Comparison of ENCODE assay signal across 19 cellular contexts in genomic region chr17:35519442-35519841, GRCh38. TPM values are rescaled to one million over a fixed set of nuclear protein-coding genes. Genes with fewer than 3 reads are reported as not detected.
DNase-seq lines count a peak whose midpoint lies in the region; ATAC-seq and TF ChIP-seq lines count a peak whose summit lies in the region.
"Had no signal": no experiment of that assay in that cellular context is flagged by ENCODE, and none has a peak within 500 bp of the region (broad histone marks: within the 10 kb centered on the region; RNA-seq: fewer than 3 reads in every experiment).

No MANE protein-coding gene starts in this region.

- no peak for ATAC-seq in natural killer cell
- ATAC-seq: left cardiac atrium, sciatic nerve had no signal

- no peak for TF ChIP-seq CTCF in natural killer cell (IDR thresholded peaks at IDR 0.05)

- peaks cover 85% of the 10 kb centered on the region for H3K36me3 Mint-ChIP-seq in activated naive CD4-positive, alpha-beta T cell treated with anti-CD3 and anti-CD28 coated beads, Interleukin-2, amount 10 ng/mL, durations not matched to agents 7 days and 5 days
- H3K36me3 Mint-ChIP-seq in activated T-helper 2 cell treated with anti-CD3 and anti-CD28 coated beads, Interferon-gamma antibody, Interleukin-2, Interleukin-4, amounts not matched to agents 10 μg/mL and 5 μg/mL and 100 μg/mL, durations not matched to agents 14 hours and 24 hours and 36 hours (ENCODE audit: low read depth): peaks cover 83% of the 10 kb centered on the region
- peaks cover 8% of the 10 kb centered on the region for H3K36me3 Mint-ChIP-seq in natural killer cell

- no peaks in the 10 kb centered on the region for H3K9me3 Mint-ChIP-seq in activated naive CD4-positive, alpha-beta T cell treated with anti-CD3 and anti-CD28 coated beads, Interleukin-2, amount 10 ng/mL, durations not matched to agents 7 days and 5 days
- no peaks in the 10 kb centered on the region for H3K9me3 Mint-ChIP-seq in activated T-helper 2 cell treated with anti-CD3 and anti-CD28 coated beads, Interferon-gamma antibody, Interleukin-2, Interleukin-4, amounts not matched to agents 10 μg/mL and 5 μg/mL and 100 μg/mL, durations not matched to agents 14 hours and 24 hours and 36 hours
- H3K9me3 Mint-ChIP-seq in natural killer cell: no peaks in the 10 kb centered on the region

- H3K27me3 Mint-ChIP-seq in activated naive CD4-positive, alpha-beta T cell treated with anti-CD3 and anti-CD28 coated beads, Interleukin-2, amount 10 ng/mL, durations not matched to agents 7 days and 5 days: no peaks in the 10 kb centered on the region
- H3K27me3 Mint-ChIP-seq in activated T-helper 2 cell treated with anti-CD3 and anti-CD28 coated beads, Interferon-gamma antibody, Interleukin-2, Interleukin-4, amounts not matched to agents 10 μg/mL and 5 μg/mL and 100 μg/mL, durations not matched to agents 14 hours and 24 hours and 36 hours (ENCODE audit: low read depth): no peaks in the 10 kb centered on the region
- H3K27me3 Mint-ChIP-seq in natural killer cell (ENCODE audit: low read depth in 2 of 2): no peaks in the 10 kb centered on the region

- H3K4me1 Mint-ChIP-seq in activated naive CD4-positive, alpha-beta T cell treated with anti-CD3 and anti-CD28 coated beads, Interleukin-2, amount 10 ng/mL, durations not matched to agents 7 days and 5 days: peaks cover 94% of the 10 kb centered on the region
- H3K4me1 Mint-ChIP-seq in activated T-helper 2 cell treated with anti-CD3 and anti-CD28 coated beads, Interferon-gamma antibody, Interleukin-2, Interleukin-4, amounts not matched to agents 10 μg/mL and 5 μg/mL and 100 μg/mL, durations not matched to agents 14 hours and 24 hours and 36 hours (ENCODE audit: low read depth): peaks cover 74% of the 10 kb centered on the region
- peaks cover 96 to 99% of the 10 kb centered on the region in 2 donors for H3K4me1 Mint-ChIP-seq in natural killer cell

- peak overlapping the region; percentile 77 for H3K27ac Mint-ChIP-seq in activated naive CD4-positive, alpha-beta T cell treated with anti-CD3 and anti-CD28 coated beads, Interleukin-2, amount 10 ng/mL, durations not matched to agents 7 days and 5 days
- H3K27ac Mint-ChIP-seq in activated T-helper 2 cell treated with anti-CD3 and anti-CD28 coated beads, Interferon-gamma antibody, Interleukin-2, Interleukin-4, amounts not matched to agents 10 μg/mL and 5 μg/mL and 100 μg/mL, durations not matched to agents 14 hours and 24 hours and 36 hours: peak overlapping the region; percentile 51
- peak overlapping the region; percentile 88 to 95 for H3K27ac Mint-ChIP-seq in natural killer cell

- no peak for DNase-seq in activated naive CD4-positive, alpha-beta T cell treated with anti-CD3 and anti-CD28 coated beads, Interleukin-2, amount 10 ng/mL, durations not matched to agents 7 days and 5 days
- no peak for DNase-seq in activated naive CD4-positive, alpha-beta T cell treated with anti-CD3 and anti-CD28 coated beads, Interleukin-2, amount 50 U/mL, for 16 hours
- DNase-seq in HT-29 (ENCODE audit: low spot score) (peak; percentile 79), natural killer cell (no peak), nucleus accumbens (lab: John Stamatoyannopoulos, UW) (no peak)
- no peak for DNase-seq in activated T-helper 2 cell treated with anti-CD3 and anti-CD28 coated beads, Interferon-gamma antibody, Interleukin-2, Interleukin-4, amounts not matched to agents 10 μg/mL and 5 μg/mL and 100 μg/mL, durations not matched to agents 14 hours and 24 hours and 36 hours (ENCODE audit: low spot score)
- DNase-seq in activated effector memory CD4-positive, alpha-beta T cell treated with anti-CD3 and anti-CD28 coated beads, Interleukin-2, amount 50 U/mL, for 16 hours: no peak
- DNase-seq: activated CD4-positive, CD25-positive, alpha-beta regulatory T cell treated with anti-CD3 and anti-CD28 coated beads, Interleukin-2, amount 50 U/mL, for 72 hours; anterior cingulate cortex; left cardiac atrium; NCI-H1436 treated with DMSO at 0.1 percent for 48 hours; NCI-H446; Right ventricle myocardium superior; substantia nigra had no signal

- CTCF ChIA-PET in activated naive CD4-positive, alpha-beta T cell treated with anti-CD3 and anti-CD28 coated beads, Interleukin-2, amount 10 ng/mL, durations not matched to agents 7 days and 5 days (lab: Charles Lee): no interaction called here

- intact Hi-C loops in activated T-helper 2 cell treated with anti-CD3 and anti-CD28 coated beads, Interferon-gamma antibody, Interleukin-2, Interleukin-4, amounts not matched to agents 10 μg/mL and 5 μg/mL and 100 μg/mL, durations not matched to agents 14 hours and 24 hours and 36 hours (cut with micrococcal nuclease): no loop called here
- intact Hi-C loops in natural killer cell (cut with micrococcal nuclease): no loop called here

- peak overlapping the region; percentile 5 for H3K4me3 Mint-ChIP-seq in activated naive CD4-positive, alpha-beta T cell treated with anti-CD3 and anti-CD28 coated beads, Interleukin-2, amount 10 ng/mL, durations not matched to agents 7 days and 5 days
- H3K4me3 Mint-ChIP-seq in activated T-helper 2 cell treated with anti-CD3 and anti-CD28 coated beads, Interferon-gamma antibody, Interleukin-2, Interleukin-4, amounts not matched to agents 10 μg/mL and 5 μg/mL and 100 μg/mL, durations not matched to agents 14 hours and 24 hours and 36 hours (ENCODE audit: low read depth): no peak overlapping the region
- H3K4me3 Mint-ChIP-seq in natural killer cell: peak overlapping the region; percentile 70

RNA-seq across cellular contexts. Expression of gene SLFN12L, which starts 18.0 kb away (rescaled TPM):
- total RNA-seq in HT-29 (2014; rRNA removed; shearing (Covaris generic)): not detected in 2 replicates
- total RNA-seq in activated T-helper 2 cell treated with anti-CD3 and anti-CD28 coated beads, Interferon-gamma antibody, Interleukin-2, Interleukin-4, amounts not matched to agents 10 μg/mL and 5 μg/mL and 100 μg/mL, durations not matched to agents 14 hours and 24 hours and 36 hours: 37.8 and 41.9 TPM in 2 replicates
- total RNA-seq in natural killer cell: 100 to 1,000 TPM; 126 to 174 (median 130) TPM
- total RNA-seq: chondrocyte, fibroblast of villous mesenchyme, osteocyte had no signal

RNA-seq across cellular contexts. Expression of gene SLFN14, which starts 41.2 kb away (rescaled TPM):
- not detected in 2 replicates for total RNA-seq in HT-29 (2014; rRNA removed; shearing (Covaris generic))
- total RNA-seq in activated T-helper 2 cell treated with anti-CD3 and anti-CD28 coated beads, Interferon-gamma antibody, Interleukin-2, Interleukin-4, amounts not matched to agents 10 μg/mL and 5 μg/mL and 100 μg/mL, durations not matched to agents 14 hours and 24 hours and 36 hours: not detected in 2 replicates
- under 1 TPM in 2 of 3 donors, not detected in 1; 0.35 to 0.47 TPM for total RNA-seq in natural killer cell
- total RNA-seq: chondrocyte; fibroblast of villous mesenchyme; left cardiac atrium; osteocyte; Right ventricle myocardium superior; T-helper 2 cell treated with Interferon-gamma antibody and Interleukin-4, amounts not matched to agents 100 ng/mL and 5 ng/mL, for 36 hours had no signal

RNA-seq across cellular contexts. Expression of gene PEX12, which starts 58.9 kb away (rescaled TPM):
- total RNA-seq in HT-29 (2014; rRNA removed; shearing (Covaris generic)): 3.8 and 6.1 TPM in 2 replicates
- 4.5 and 4.8 TPM in 2 replicates for total RNA-seq in activated T-helper 2 cell treated with anti-CD3 and anti-CD28 coated beads, Interferon-gamma antibody, Interleukin-2, Interleukin-4, amounts not matched to agents 10 μg/mL and 5 μg/mL and 100 μg/mL, durations not matched to agents 14 hours and 24 hours and 36 hours
- total RNA-seq in natural killer cell: 1 to 10 TPM; 2.5 to 3.0 (median 2.9) TPM

Comparison
In these comparisons a context has a peak if more than half of its experiments do, and no peak if none do; other contexts are left out.
1. RNA of gene SLFN12L, which starts 18.0 kb away (total RNA-seq): 126 to 174 TPM in natural killer cell and 37.8 to 41.9 TPM in activated T-helper 2 cell treated with anti-CD3 and anti-CD28 coated beads, Interferon-gamma antibody, Interleukin-2, Interleukin-4, amounts not matched to agents 10 μg/mL and 5 μg/mL and 100 μg/mL, durations not matched to agents 14 hours and 24 hours and 36 hours; not detected in HT-29; every median in the first group is over 10 times any median in the second.
2. Peak in every context shown above with its lines, with median percentiles within 50 percentile points of each other: H3K27ac Mint-ChIP-seq.